In the genomic region with DNA sequence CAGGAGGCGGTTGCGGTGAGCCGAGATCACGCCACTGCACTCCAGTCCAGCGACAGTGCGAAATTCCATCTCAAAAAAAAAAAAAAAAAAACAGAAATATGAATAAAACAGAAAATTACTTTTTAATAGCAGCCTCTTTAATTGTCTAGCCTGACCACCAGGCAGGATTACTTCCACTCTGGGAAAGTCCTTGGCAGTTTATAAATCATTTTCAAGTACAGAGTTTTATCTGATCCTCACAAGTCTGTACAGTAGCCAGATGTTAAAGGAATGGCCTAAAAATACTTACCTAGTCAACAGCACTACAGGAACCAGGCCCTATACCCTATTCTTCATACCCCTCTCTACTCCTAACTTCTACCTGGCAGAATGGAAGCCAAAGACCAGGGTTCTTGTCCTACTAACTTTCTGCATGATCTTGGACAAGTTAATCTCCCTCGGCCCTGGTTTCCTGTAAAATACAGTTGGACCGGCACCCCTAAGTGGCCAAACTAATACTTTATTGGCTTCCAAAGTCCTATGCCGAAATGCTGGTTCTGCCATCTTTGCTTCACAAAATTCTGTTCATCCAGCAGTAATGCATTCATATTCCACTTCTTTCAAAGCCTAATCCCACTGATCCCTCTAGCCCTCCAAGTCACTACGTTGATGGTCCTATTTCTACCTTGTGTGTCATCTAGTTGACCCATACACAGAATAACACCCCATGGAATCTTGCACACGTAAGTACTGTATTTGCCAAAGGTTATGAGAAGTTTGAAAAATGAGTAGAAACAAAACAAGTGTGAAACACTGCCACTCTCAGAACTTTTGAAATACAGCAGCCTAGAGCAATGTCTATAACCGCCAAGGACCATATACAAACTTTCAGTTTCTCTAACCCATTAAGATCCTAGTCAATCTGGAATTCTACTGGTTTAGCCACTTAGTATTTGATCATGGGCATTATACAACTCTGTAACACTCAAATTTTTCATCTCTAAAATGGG, we compare ENCODE assay signal across 8 cellular contexts. TPM values are rescaled to one million over a fixed set of nuclear protein-coding genes. Genes with fewer than 3 reads are reported as not detected.
A peak's percentile ranks its signal among the peaks of the same experiment; 100 is the strongest.
DNase-seq lines count a peak whose midpoint lies in the region; ATAC-seq and TF ChIP-seq lines count a peak whose summit lies in the region.

No MANE protein-coding gene starts in this region.

- H4K20me1 ChIP-seq in SK-N-SH (ENCODE audit: insufficient read depth), result peaks cover 61% of the 10 kb centered on the region

- H3K27ac ChIP-seq in SK-N-SH (ENCODE audit: low read depth in 2 of 2, low read length in 1 of 2) (peak overlapping the region in 1 of 2 experiments; percentile 97; a peak in 2 of 4 replicates), stomach (peak overlapping the region in 4 of 5 donors; percentile 98 to 100 (median 98))

- no peak overlapping the region; the same call in 1 of the 2 replicates for H2AFZ ChIP-seq in SK-N-SH (ENCODE audit: low read depth)

- WGBS in SK-N-SH (ENCODE audit: low lambda C conversion rate), result 82% methylated on average over 12 of the region's 12 CpGs
- 59 to 65% (median 61%) methylated on average over 12 of the region's 12 CpGs for whole genome bisulfite sequencing in stomach, 5 donors

- peaks cover 54% of the 10 kb centered on the region for H3K36me3 Mint-ChIP-seq in activated CD8-positive, alpha-beta T cell treated with anti-CD3 and anti-CD28 coated beads, Interleukin-2, amount 10 ng/mL, durations not matched to agents 7 days and 5 days (ENCODE audit: low read depth)

- H3K4me2 ChIP-seq in SK-N-SH, result peak overlapping the region; percentile 86

- no peaks in the 10 kb centered on the region for H3K9me3 Mint-ChIP-seq in activated CD8-positive, alpha-beta T cell treated with anti-CD3 and anti-CD28 coated beads, Interleukin-2, amount 10 ng/mL, durations not matched to agents 7 days and 5 days (ENCODE audit: insufficient read depth)

- TF ChIP-seq RAD21 in SK-N-SH (IDR thresholded peaks at IDR 0.05; ENCODE audit: low read length), result no peak

- peaks cover 67% of the 10 kb centered on the region for H3K79me2 ChIP-seq in SK-N-SH (ENCODE audit: insufficient read depth)

- TF ChIP-seq CTCF in SK-N-SH (IDR thresholded peaks at IDR 0.05), result peak; percentile 12; the same call in 1 of the 2 replicates
- TF ChIP-seq CTCF in stomach (IDR thresholded peaks at IDR 0.05), result no peak

- peak overlapping the region; percentile 99 for H3K27ac Mint-ChIP-seq in activated CD8-positive, alpha-beta T cell treated with anti-CD3 and anti-CD28 coated beads, Interleukin-2, amount 10 ng/mL, durations not matched to agents 7 days and 5 days

- H3K4me3 Mint-ChIP-seq in activated CD8-positive, alpha-beta T cell treated with anti-CD3 and anti-CD28 coated beads, Interleukin-2, amount 10 ng/mL, durations not matched to agents 7 days and 5 days, result peak overlapping the region; percentile 88

- CTCF ChIA-PET in SK-N-SH (lab: Yijun Ruan, JAX), result interaction anchor here (0.6 to 2.8 kb wide), 2 partner anchors 19 to 378 kb away, joined by 3 to 13 read pairs; no protein-coding TSS in a partner anchor
- CTCF ChIA-PET in activated CD8-positive, alpha-beta T cell treated with anti-CD3 and anti-CD28 coated beads, Interleukin-2, amount 10 ng/mL, durations not matched to agents 7 days and 5 days (lab: Charles Lee), result no interaction called here

- H3K4me1 ChIP-seq in SK-N-SH (ENCODE audit: control insufficient read depth in 1 of 2, insufficient read depth in 2 of 2, low read depth in 1 of 2, low read length in 1 of 2) (peaks cover 7 to 21% of the 10 kb centered on the region in 2 experiments; a peak in 3 of 4 replicates), iPS-15b (ENCODE audit: control insufficient read depth, insufficient read depth, low read length) (peaks cover 4% of the 10 kb centered on the region), stomach (peaks cover 46 to 64% (median 53%) of the 10 kb centered on the region in 4 donors)

- H3K9ac ChIP-seq in SK-N-SH (peak overlapping the region; percentile 99), iPS-15b (ENCODE audit: low read depth, low read length) (peak overlapping the region; percentile 99)

- H3K36me3 ChIP-seq in SK-N-SH (replicated peaks in 1 of 2; ENCODE audit: control insufficient read depth in 1 of 2, insufficient read depth in 2 of 2, low read length in 1 of 2) (peaks cover 26 to 33% of the 10 kb centered on the region in 2 experiments), iPS-15b (ENCODE audit: control insufficient read depth, insufficient read depth, low read length) (peaks cover 4% of the 10 kb centered on the region), stomach (peaks cover 0 to 19% (median 18%) of the 10 kb centered on the region in 4 donors)

- no peak for TF ChIP-seq POLR2A in stomach (IDR thresholded peaks at IDR 0.05)

- H3K27me3 Mint-ChIP-seq in activated CD8-positive, alpha-beta T cell treated with anti-CD3 and anti-CD28 coated beads, Interleukin-2, amount 10 ng/mL, durations not matched to agents 7 days and 5 days (ENCODE audit: low read depth), result no peaks in the 10 kb centered on the region

- peak overlapping the region; percentile 87 to 88 for H3K4me3 ChIP-seq in SK-N-SH (ENCODE audit: low read depth in 2 of 2, low read length in 1 of 2)
- peak overlapping the region; percentile 92 for H3K4me3 ChIP-seq in iPS-15b (ENCODE audit: low read depth, low read length)
- H3K4me3 ChIP-seq in stomach, result peak overlapping the region; percentile 79 to 98 (median 96)

- H3K9me3 ChIP-seq in SK-N-SH, result no peaks in the 10 kb centered on the region
- H3K9me3 ChIP-seq in iPS-15b (ENCODE audit: control insufficient read depth, insufficient read depth, low read length), result no peaks in the 10 kb centered on the region
- no peaks in the 10 kb centered on the region for H3K9me3 ChIP-seq in stomach

- H3F3A ChIP-seq in SK-N-SH (replicated peaks; ENCODE audit: insufficient read depth), result peaks cover 10% of the 10 kb centered on the region

- POLR2A ChIA-PET in SK-N-SH (lab: Yijun Ruan, JAX), result no interaction called here
- POLR2A ChIA-PET in activated CD8-positive, alpha-beta T cell treated with anti-CD3 and anti-CD28 coated beads, Interleukin-2, amount 10 ng/mL, durations not matched to agents 7 days and 5 days (lab: Charles Lee), result interaction anchor here (0.5 to 0.8 kb wide), 3 partner anchors 20 to 353 kb away, joined by 3 read pairs; no protein-coding TSS in a partner anchor

- TF ChIP-seq EP300 in SK-N-SH (IDR thresholded peaks at IDR 0.05; ENCODE audit: borderline replicate concordance in 1 of 2, low read depth in 1 of 2, low read length in 1 of 2) (no peak), stomach (IDR thresholded peaks at IDR 0.05) (no peak)

- H3K27me3 ChIP-seq in SK-N-SH (ENCODE audit: insufficient read depth) (no peaks in the 10 kb centered on the region), iPS-15b (ENCODE audit: control insufficient read depth, insufficient read depth, low read length) (no peaks in the 10 kb centered on the region), stomach (no peaks in the 10 kb centered on the region)

- ATAC-seq in SK-N-SH treated with all-trans-retinoic acid at 6 μM for 48 hours, result no peak
- no peak for ATAC-seq in activated CD8-positive, alpha-beta T cell treated with anti-CD3 and anti-CD28 coated beads, Interleukin-2, amount 10 ng/mL, durations not matched to agents 7 days and 5 days
- no peak for ATAC-seq in HG02610 (IDR thresholded peaks at IDR 0.05; ENCODE audit: unreplicated experiment)

- no peak for DNase-seq in SK-N-SH
- DNase-seq in activated CD8-positive, alpha-beta T cell treated with anti-CD3 and anti-CD28 coated beads, Interleukin-2, amount 10 ng/mL, durations not matched to agents 7 days and 5 days, result no peak
- DNase-seq in stomach, result no peak
- no peak for DNase-seq in NCI-H1436 treated with DMSO at 0.1 percent for 48 hours (lab: John Stamatoyannopoulos, UW)
- no peak for DNase-seq in GOT3 (lab: John Stamatoyannopoulos, UW)

- intact Hi-C loops in stomach (cut with DNase I; ENCODE audit: low total_unique reads), result no loop called here

- H3K9me2 ChIP-seq in SK-N-SH, result no peaks in the 10 kb centered on the region

- peaks cover 55% of the 10 kb centered on the region for H3K4me1 Mint-ChIP-seq in activated CD8-positive, alpha-beta T cell treated with anti-CD3 and anti-CD28 coated beads, Interleukin-2, amount 10 ng/mL, durations not matched to agents 7 days and 5 days (ENCODE audit: low read depth)

TF ChIP-seq in SK-N-SH, 30 proteins besides CTCF, POLR2A, EP300 and RAD21:
- TF ChIP-seq TEAD4 (IDR thresholded peaks at IDR 0.05; ENCODE audit: borderline replicate concordance, insufficient read depth), result no peak
- TF ChIP-seq, protein P1, sequence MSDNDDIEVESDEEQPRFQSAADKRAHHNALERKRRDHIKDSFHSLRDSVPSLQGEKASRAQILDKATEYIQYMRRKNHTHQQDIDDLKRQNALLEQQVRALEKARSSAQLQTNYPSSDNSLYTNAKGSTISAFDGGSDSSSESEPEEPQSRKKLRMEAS (IDR thresholded peaks at IDR 0.05; ENCODE audit: low read depth), result 0 out of 2 replicates have a peak, but pooled peaks have one; percentile 5

TF ChIP-seq in SK-N-SH treated with all-trans-retinoic acid at 6 μM for 48 hours, 23 proteins besides CTCF, POLR2A, EP300 and RAD21 (continues in another document):
- TF ChIP-seq TCF4 (CRISPR knock-in tag; IDR thresholded peaks at IDR 0.05; ENCODE audit: borderline replicate concordance) (no peak), ISL1 (CRISPR knock-in tag; IDR thresholded peaks at IDR 0.05) (no peak), ZNF8 (CRISPR knock-in tag; IDR thresholded peaks at IDR 0.05) (no peak), TOX (CRISPR knock-in tag; IDR thresholded peaks at IDR 0.05; ENCODE audit: borderline replicate concordance) (no peak), SNAI2 (CRISPR knock-in tag; IDR thresholded peaks at IDR 0.05) (no peak), CSDC2 (CRISPR knock-in tag; IDR thresholded peaks at IDR 0.05) (no peak)
- TF ChIP-seq, protein P2, sequence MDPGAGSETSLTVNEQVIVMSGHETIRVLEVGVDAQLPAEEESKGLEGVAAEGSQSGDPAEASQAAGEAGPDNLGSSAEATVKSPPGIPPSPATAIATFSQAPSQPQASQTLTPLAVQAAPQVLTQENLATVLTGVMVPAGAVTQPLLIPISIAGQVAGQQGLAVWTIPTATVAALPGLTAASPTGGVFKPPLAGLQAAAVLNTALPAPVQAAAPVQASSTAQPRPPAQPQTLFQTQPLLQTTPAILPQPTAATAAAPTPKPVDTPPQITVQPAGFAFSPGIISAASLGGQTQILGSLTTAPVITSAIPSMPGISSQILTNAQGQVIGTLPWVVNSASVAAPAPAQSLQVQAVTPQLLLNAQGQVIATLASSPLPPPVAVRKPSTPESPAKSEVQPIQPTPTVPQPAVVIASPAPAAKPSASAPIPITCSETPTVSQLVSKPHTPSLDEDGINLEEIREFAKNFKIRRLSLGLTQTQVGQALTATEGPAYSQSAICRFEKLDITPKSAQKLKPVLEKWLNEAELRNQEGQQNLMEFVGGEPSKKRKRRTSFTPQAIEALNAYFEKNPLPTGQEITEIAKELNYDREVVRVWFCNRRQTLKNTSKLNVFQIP (CRISPR knock-in tag; IDR thresholded peaks at IDR 0.05; ENCODE audit: borderline replicate concordance, low read depth), result no peak

RNA-seq across cellular contexts. Expression of a gene that starts 1.7 kb away (rescaled TPM):
- polyA plus RNA-seq in SK-N-SH (2012; rRNA removed), result 50.7 and 53.0 TPM in 2 replicates
- polyA plus RNA-seq in SK-N-SH (2012; cell fraction: cytosol; rRNA removed), result 65.1 and 93.2 TPM in 2 replicates
- polyA plus RNA-seq in SK-N-SH (2012; cell fraction: nucleus; rRNA removed), result 22.2 and 30.6 TPM in 2 replicates
- 10 to 100 TPM; 94.4 to 94.7 TPM for total RNA-seq in activated CD8-positive, alpha-beta T cell treated with anti-CD3 and anti-CD28 coated beads, Interleukin-2, amount 10 ng/mL, durations not matched to agents 7 days and 5 days
- total RNA-seq in stomach, result 10 to 100 TPM; 26.6 to 51.2 (median 42.9) TPM
- 10 to 100 TPM; 41.5 to 92.4 (median 56.5) TPM for polyA plus RNA-seq in stomach
